9 cellular contexts compared by ENCODE assay signal in genomic region chr1:7300893-7301292, GRCh38.
DNase-seq lines count a peak whose midpoint lies in the region; ATAC-seq, FAIRE-seq and TF ChIP-seq lines count a peak whose summit lies in the region.
"Had no signal": no experiment of that assay in that cellular context is flagged by ENCODE, and none has a peak within 500 bp of the region (broad histone marks: within the 10 kb centered on the region; RNA-seq: fewer than 3 reads in every experiment).

No MANE protein-coding gene starts in this region.

- H3K27ac Mint-ChIP-seq in nephron progenitor cell = peak overlapping the region; percentile 60
- no peak overlapping the region for H3K27ac Mint-ChIP-seq in stimulated activated memory B cell treated with anti-CD40 and anti-IgM and Interleukin-4, amounts not matched to agents 10 μg/mL and 1 μg/mL and 100 μg/mL, for 72 hours
- no peak overlapping the region for H3K27ac Mint-ChIP-seq in activated CD4-positive, alpha-beta memory T cell treated with anti-CD3 and anti-CD28 coated beads for 36 hours

- no peak for TF ChIP-seq CTCF in nephron progenitor cell (IDR thresholded peaks at IDR 0.05)

- peaks cover 26% of the 10 kb centered on the region for H3K9me3 Mint-ChIP-seq in nephron progenitor cell
- H3K9me3 Mint-ChIP-seq in stimulated activated memory B cell treated with anti-CD40 and anti-IgM and Interleukin-4, amounts not matched to agents 10 μg/mL and 1 μg/mL and 100 μg/mL, for 72 hours = peaks cover 6% of the 10 kb centered on the region
- H3K9me3 Mint-ChIP-seq in activated CD4-positive, alpha-beta memory T cell treated with anti-CD3 and anti-CD28 coated beads for 36 hours = peaks cover 2% of the 10 kb centered on the region

- H3K27me3 Mint-ChIP-seq in nephron progenitor cell (ENCODE audit: low read depth, poor library complexity) = peaks cover 12% of the 10 kb centered on the region
- peaks cover 10% of the 10 kb centered on the region for H3K27me3 Mint-ChIP-seq in stimulated activated memory B cell treated with anti-CD40 and anti-IgM and Interleukin-4, amounts not matched to agents 10 μg/mL and 1 μg/mL and 100 μg/mL, for 72 hours
- H3K27me3 Mint-ChIP-seq in activated CD4-positive, alpha-beta memory T cell treated with anti-CD3 and anti-CD28 coated beads for 36 hours = peaks cover 4% of the 10 kb centered on the region

- peaks cover 6% of the 10 kb centered on the region for H3K36me3 Mint-ChIP-seq in nephron progenitor cell (ENCODE audit: low read depth)
- no peaks in the 10 kb centered on the region for H3K36me3 Mint-ChIP-seq in stimulated activated memory B cell treated with anti-CD40 and anti-IgM and Interleukin-4, amounts not matched to agents 10 μg/mL and 1 μg/mL and 100 μg/mL, for 72 hours
- H3K36me3 Mint-ChIP-seq in activated CD4-positive, alpha-beta memory T cell treated with anti-CD3 and anti-CD28 coated beads for 36 hours = no peaks in the 10 kb centered on the region

- intact Hi-C loops in activated CD4-positive, alpha-beta memory T cell treated with anti-CD3 and anti-CD28 coated beads for 36 hours (cut with micrococcal nuclease) = no loop called here

- peak; percentile 96 for DNase-seq in ELR (ENCODE audit: low read depth)
- peak; percentile 98 for DNase-seq in RCC 7860 (ENCODE audit: low spot score)
- peak; percentile 18 for DNase-seq in epithelial cell of prostate (ENCODE audit: low read depth, low spot score)
- DNase-seq in nephron progenitor cell = no peak
- DNase-seq in RPMI8226 = no peak
- no peak for DNase-seq in activated CD4-positive, alpha-beta memory T cell treated with anti-CD3 and anti-CD28 coated beads for 36 hours
- DNase-seq in NCI-H1694 (lab: John Stamatoyannopoulos, UW) = no peak
- DNase-seq: body of pancreas had no signal

- ATAC-seq in stimulated activated memory B cell treated with anti-CD40 and anti-IgM and Interleukin-4, amounts not matched to agents 10 μg/mL and 1 μg/mL and 100 μg/mL, for 72 hours = no peak
- ATAC-seq: body of pancreas had no signal

- peak; percentile 97 for FAIRE-seq in RCC 7860 (lab: Jason Lieb, UNC)

- peaks cover 56% of the 10 kb centered on the region for H3K4me1 Mint-ChIP-seq in nephron progenitor cell
- H3K4me1 Mint-ChIP-seq in stimulated activated memory B cell treated with anti-CD40 and anti-IgM and Interleukin-4, amounts not matched to agents 10 μg/mL and 1 μg/mL and 100 μg/mL, for 72 hours = no peaks in the 10 kb centered on the region
- H3K4me1 Mint-ChIP-seq in activated CD4-positive, alpha-beta memory T cell treated with anti-CD3 and anti-CD28 coated beads for 36 hours (ENCODE audit: low read depth) = no peaks in the 10 kb centered on the region

- POLR2A ChIA-PET in activated CD4-positive, alpha-beta memory T cell treated with anti-CD3 and anti-CD28 coated beads for 36 hours (lab: Charles Lee) = no interaction called here

- H3K4me3 Mint-ChIP-seq in nephron progenitor cell = no peak overlapping the region
- H3K4me3 Mint-ChIP-seq in stimulated activated memory B cell treated with anti-CD40 and anti-IgM and Interleukin-4, amounts not matched to agents 10 μg/mL and 1 μg/mL and 100 μg/mL, for 72 hours = no peak overlapping the region
- H3K4me3 Mint-ChIP-seq in activated CD4-positive, alpha-beta memory T cell treated with anti-CD3 and anti-CD28 coated beads for 36 hours = no peak overlapping the region

- CTCF ChIA-PET in activated CD4-positive, alpha-beta memory T cell treated with anti-CD3 and anti-CD28 coated beads for 36 hours (lab: Charles Lee) = no interaction called here

- no peak overlapping the region for H3K27ac ChIP-seq in epithelial cell of prostate
- H3K27ac ChIP-seq: body of pancreas had no signal

Comparison
In these comparisons a context has a peak if more than half of its experiments do, and no peak if none do; other contexts are left out.
1. DNase-seq: peak in ELR (single experiment), RCC 7860 (single experiment) and epithelial cell of prostate (single experiment); none in nephron progenitor cell (single experiment), RPMI8226 (single experiment), activated CD4-positive, alpha-beta memory T cell treated with anti-CD3 and anti-CD28 coated beads for 36 hours (single experiment) and NCI-H1694 (single experiment).